Comparison of ENCODE assay signal across 15 cellular contexts in the genomic region with DNA sequence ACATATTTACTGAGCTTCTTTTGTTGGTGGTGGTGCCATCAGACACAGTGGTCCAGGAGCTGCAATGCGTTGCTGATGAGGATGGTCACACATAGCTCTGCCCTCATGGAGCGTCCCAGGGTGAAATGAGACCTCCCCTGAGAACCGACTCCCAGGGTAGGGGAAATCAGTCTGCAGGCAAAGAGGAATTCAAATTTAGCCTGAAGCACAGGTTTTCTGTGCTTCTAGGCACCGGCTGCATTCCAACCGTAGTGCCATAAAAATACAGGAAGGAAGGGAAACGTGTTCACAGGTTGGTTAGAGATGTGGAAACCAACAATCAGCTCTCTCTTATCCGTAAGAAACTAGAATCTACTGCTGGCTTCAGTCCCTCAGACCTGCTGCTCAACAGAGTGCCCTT. TPM values are rescaled to one million over a fixed set of nuclear protein-coding genes. Genes with fewer than 3 reads are reported as not detected.
A peak's percentile ranks its signal among the peaks of the same experiment; 100 is the strongest.
DNase-seq lines count a peak whose midpoint lies in the region; ATAC-seq and TF ChIP-seq lines count a peak whose summit lies in the region.
"Had no signal": no experiment of that assay in that cellular context is flagged by ENCODE, and none has a peak within 500 bp of the region (broad histone marks: within the 10 kb centered on the region; RNA-seq: fewer than 3 reads in every experiment).

No MANE protein-coding gene starts in this region.

- no peak for TF ChIP-seq CTCF in WTC11 (IDR thresholded peaks at IDR 0.05)
- TF ChIP-seq CTCF in hepatocyte (IDR thresholded peaks at IDR 0.05; ENCODE audit: poor library complexity): no peak
- TF ChIP-seq CTCF in uterus (IDR thresholded peaks at IDR 0.05): no peak

- H3K4me3 ChIP-seq in hepatocyte: no peak overlapping the region
- no peak overlapping the region for H3K4me3 ChIP-seq in uterus
- H3K4me3 ChIP-seq: breast epithelium, lower lobe of right lung, ovary had no signal

- no peak for DNase-seq in activated naive CD4-positive, alpha-beta T cell treated with anti-CD3 and anti-CD28 coated beads, Interleukin-2, amount 10 ng/mL, durations not matched to agents 7 days and 5 days
- no peak for DNase-seq in activated naive CD4-positive, alpha-beta T cell treated with Interleukin-2 at 50 U/mL for 16 hours
- DNase-seq in WTC11 (ENCODE audit: low spot score) (no peak), hepatocyte (ENCODE audit: low spot score) (no peak), uterus (no peak), SW 1271 (lab: John Stamatoyannopoulos, UW) (no peak), NOMO-1 treated with DMSO at 0.1 percent for 48 hours (lab: John Stamatoyannopoulos, UW; ENCODE audit: unreplicated experiment) (no peak)
- DNase-seq: activated CD8-positive, alpha-beta memory T cell treated with anti-CD3 and anti-CD28 coated beads, Interleukin-2, amount 50 U/mL, for 48 hours; EL; lower lobe of right lung; NCI-H2171 treated with DMSO at 0.1 percent for 48 hours; OCI-M1; ovary had no signal

- H3K36me3 ChIP-seq in hepatocyte (replicated peaks; ENCODE audit: insufficient read depth, low read depth) (no peaks in the 10 kb centered on the region), uterus (no peaks in the 10 kb centered on the region)
- H3K36me3 ChIP-seq: breast epithelium, lower lobe of right lung, ovary had no signal

- H3K9me3 ChIP-seq in hepatocyte (ENCODE audit: low read depth) (no peaks in the 10 kb centered on the region), uterus (no peaks in the 10 kb centered on the region)
- H3K9me3 ChIP-seq: breast epithelium, lower lobe of right lung, ovary had no signal

- H3K27ac ChIP-seq in hepatocyte: peak overlapping the region; percentile 90
- peak overlapping the region; percentile 35 to 70 for H3K27ac ChIP-seq in uterus
- H3K27ac ChIP-seq: lower lobe of right lung, ovary had no signal

- intact Hi-C loops in uterus (cut with DNase I; ENCODE audit: low total_unique reads): no loop called here

- CTCF ChIA-PET in activated naive CD4-positive, alpha-beta T cell treated with anti-CD3 and anti-CD28 coated beads, Interleukin-2, amount 10 ng/mL, durations not matched to agents 7 days and 5 days (lab: Charles Lee): interaction anchor here (1.2 to 2.1 kb wide), 3 partner anchors 14 to 19 kb away, joined by 3 to 10 read pairs (median 4); a partner anchor contains a TSS
- CTCF ChIA-PET in WTC11 (lab: Charles Lee): no interaction called here

- H3K9me3 Mint-ChIP-seq in activated naive CD4-positive, alpha-beta T cell treated with anti-CD3 and anti-CD28 coated beads, Interleukin-2, amount 10 ng/mL, durations not matched to agents 7 days and 5 days: no peaks in the 10 kb centered on the region
- no peaks in the 10 kb centered on the region for H3K9me3 Mint-ChIP-seq in WTC11

- POLR2A ChIA-PET in WTC11 (lab: Charles Lee): interaction anchor here (1.1 kb wide), 1 partner anchor 14 kb away, joined by 3 read pairs; no protein-coding TSS in a partner anchor

- no peaks in the 10 kb centered on the region for H3K27me3 ChIP-seq in hepatocyte
- no peaks in the 10 kb centered on the region for H3K27me3 ChIP-seq in uterus
- H3K27me3 ChIP-seq: breast epithelium, ovary had no signal

- peaks cover 84% of the 10 kb centered on the region for H3K4me1 ChIP-seq in hepatocyte (ENCODE audit: insufficient read depth)
- peaks cover 23 to 27% of the 10 kb centered on the region in 2 donors for H3K4me1 ChIP-seq in uterus

- ATAC-seq in WTC11: no peak
- no peak for ATAC-seq in HG03045 (IDR thresholded peaks at IDR 0.05; ENCODE audit: unreplicated experiment)
- ATAC-seq: lower lobe of right lung had no signal

- no peak for TF ChIP-seq POLR2A in uterus (IDR thresholded peaks at IDR 0.05)

- 65% methylated on average over 7 of the region's 7 CpGs for WGBS in hepatocyte (ENCODE audit: low lambda C conversion rate, missing lambda C conversion rate)

- H2AFZ ChIP-seq in hepatocyte: no peak overlapping the region

- peaks cover 72% of the 10 kb centered on the region for H3K36me3 Mint-ChIP-seq in activated naive CD4-positive, alpha-beta T cell treated with anti-CD3 and anti-CD28 coated beads, Interleukin-2, amount 10 ng/mL, durations not matched to agents 7 days and 5 days
- peaks cover 6% of the 10 kb centered on the region; the same call in 1 of the 2 replicates for H3K36me3 Mint-ChIP-seq in WTC11

- H3K4me3 Mint-ChIP-seq in activated naive CD4-positive, alpha-beta T cell treated with anti-CD3 and anti-CD28 coated beads, Interleukin-2, amount 10 ng/mL, durations not matched to agents 7 days and 5 days: peak overlapping the region; percentile 41
- H3K4me3 Mint-ChIP-seq in WTC11: no peak overlapping the region

- H3K4me1 Mint-ChIP-seq in activated naive CD4-positive, alpha-beta T cell treated with anti-CD3 and anti-CD28 coated beads, Interleukin-2, amount 10 ng/mL, durations not matched to agents 7 days and 5 days: peaks cover 100% of the 10 kb centered on the region
- H3K4me1 Mint-ChIP-seq in WTC11: peaks cover 89% of the 10 kb centered on the region

- peaks cover 49% of the 10 kb centered on the region for H4K20me1 ChIP-seq in hepatocyte (ENCODE audit: insufficient read depth, poor library complexity, severe bottlenecking)

- H3K79me2 ChIP-seq in hepatocyte: peaks cover 97% of the 10 kb centered on the region

- H3K27me3 Mint-ChIP-seq in activated naive CD4-positive, alpha-beta T cell treated with anti-CD3 and anti-CD28 coated beads, Interleukin-2, amount 10 ng/mL, durations not matched to agents 7 days and 5 days: no peaks in the 10 kb centered on the region
- H3K27me3 Mint-ChIP-seq in WTC11 (ENCODE audit: low read depth): no peaks in the 10 kb centered on the region

- no peak overlapping the region for H3K4me2 ChIP-seq in hepatocyte

- H3K9me2 ChIP-seq in hepatocyte (replicated peaks; ENCODE audit: insufficient read depth): no peaks in the 10 kb centered on the region

- peak overlapping the region; percentile 96 for H3K27ac Mint-ChIP-seq in activated naive CD4-positive, alpha-beta T cell treated with anti-CD3 and anti-CD28 coated beads, Interleukin-2, amount 10 ng/mL, durations not matched to agents 7 days and 5 days
- H3K27ac Mint-ChIP-seq in WTC11: peak overlapping the region; percentile 20; the same call in 1 of the 2 replicates

TF ChIP-seq in WTC11, 78 proteins besides CTCF, POLR2A, EP300 and RAD21 (continues in another document):
- TF ChIP-seq, protein P1, sequence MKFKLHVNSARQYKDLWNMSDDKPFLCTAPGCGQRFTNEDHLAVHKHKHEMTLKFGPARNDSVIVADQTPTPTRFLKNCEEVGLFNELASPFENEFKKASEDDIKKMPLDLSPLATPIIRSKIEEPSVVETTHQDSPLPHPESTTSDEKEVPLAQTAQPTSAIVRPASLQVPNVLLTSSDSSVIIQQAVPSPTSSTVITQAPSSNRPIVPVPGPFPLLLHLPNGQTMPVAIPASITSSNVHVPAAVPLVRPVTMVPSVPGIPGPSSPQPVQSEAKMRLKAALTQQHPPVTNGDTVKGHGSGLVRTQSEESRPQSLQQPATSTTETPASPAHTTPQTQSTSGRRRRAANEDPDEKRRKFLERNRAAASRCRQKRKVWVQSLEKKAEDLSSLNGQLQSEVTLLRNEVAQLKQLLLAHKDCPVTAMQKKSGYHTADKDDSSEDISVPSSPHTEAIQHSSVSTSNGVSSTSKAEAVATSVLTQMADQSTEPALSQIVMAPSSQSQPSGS (CRISPR knock-in tag; IDR thresholded peaks at IDR 0.05; ENCODE audit: borderline replicate concordance, low read depth): no peak
- TF ChIP-seq ESRRA (CRISPR knock-in tag; IDR thresholded peaks at IDR 0.05; ENCODE audit: borderline replicate concordance) (no peak), ZBTB21 (CRISPR knock-in tag; IDR thresholded peaks at IDR 0.05; ENCODE audit: borderline replicate concordance) (no peak), FOXK1 (CRISPR knock-in tag; IDR thresholded peaks at IDR 0.05) (no peak)
- TF ChIP-seq, protein P2, sequence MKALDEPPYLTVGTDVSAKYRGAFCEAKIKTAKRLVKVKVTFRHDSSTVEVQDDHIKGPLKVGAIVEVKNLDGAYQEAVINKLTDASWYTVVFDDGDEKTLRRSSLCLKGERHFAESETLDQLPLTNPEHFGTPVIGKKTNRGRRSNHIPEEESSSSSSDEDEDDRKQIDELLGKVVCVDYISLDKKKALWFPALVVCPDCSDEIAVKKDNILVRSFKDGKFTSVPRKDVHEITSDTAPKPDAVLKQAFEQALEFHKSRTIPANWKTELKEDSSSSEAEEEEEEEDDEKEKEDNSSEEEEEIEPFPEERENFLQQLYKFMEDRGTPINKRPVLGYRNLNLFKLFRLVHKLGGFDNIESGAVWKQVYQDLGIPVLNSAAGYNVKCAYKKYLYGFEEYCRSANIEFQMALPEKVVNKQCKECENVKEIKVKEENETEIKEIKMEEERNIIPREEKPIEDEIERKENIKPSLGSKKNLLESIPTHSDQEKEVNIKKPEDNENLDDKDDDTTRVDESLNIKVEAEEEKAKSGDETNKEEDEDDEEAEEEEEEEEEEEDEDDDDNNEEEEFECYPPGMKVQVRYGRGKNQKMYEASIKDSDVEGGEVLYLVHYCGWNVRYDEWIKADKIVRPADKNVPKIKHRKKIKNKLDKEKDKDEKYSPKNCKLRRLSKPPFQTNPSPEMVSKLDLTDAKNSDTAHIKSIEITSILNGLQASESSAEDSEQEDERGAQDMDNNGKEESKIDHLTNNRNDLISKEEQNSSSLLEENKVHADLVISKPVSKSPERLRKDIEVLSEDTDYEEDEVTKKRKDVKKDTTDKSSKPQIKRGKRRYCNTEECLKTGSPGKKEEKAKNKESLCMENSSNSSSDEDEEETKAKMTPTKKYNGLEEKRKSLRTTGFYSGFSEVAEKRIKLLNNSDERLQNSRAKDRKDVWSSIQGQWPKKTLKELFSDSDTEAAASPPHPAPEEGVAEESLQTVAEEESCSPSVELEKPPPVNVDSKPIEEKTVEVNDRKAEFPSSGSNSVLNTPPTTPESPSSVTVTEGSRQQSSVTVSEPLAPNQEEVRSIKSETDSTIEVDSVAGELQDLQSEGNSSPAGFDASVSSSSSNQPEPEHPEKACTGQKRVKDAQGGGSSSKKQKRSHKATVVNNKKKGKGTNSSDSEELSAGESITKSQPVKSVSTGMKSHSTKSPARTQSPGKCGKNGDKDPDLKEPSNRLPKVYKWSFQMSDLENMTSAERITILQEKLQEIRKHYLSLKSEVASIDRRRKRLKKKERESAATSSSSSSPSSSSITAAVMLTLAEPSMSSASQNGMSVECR (CRISPR knock-in tag; IDR thresholded peaks at IDR 0.05; ENCODE audit: borderline replicate concordance): no peak
- TF ChIP-seq, protein P3, sequence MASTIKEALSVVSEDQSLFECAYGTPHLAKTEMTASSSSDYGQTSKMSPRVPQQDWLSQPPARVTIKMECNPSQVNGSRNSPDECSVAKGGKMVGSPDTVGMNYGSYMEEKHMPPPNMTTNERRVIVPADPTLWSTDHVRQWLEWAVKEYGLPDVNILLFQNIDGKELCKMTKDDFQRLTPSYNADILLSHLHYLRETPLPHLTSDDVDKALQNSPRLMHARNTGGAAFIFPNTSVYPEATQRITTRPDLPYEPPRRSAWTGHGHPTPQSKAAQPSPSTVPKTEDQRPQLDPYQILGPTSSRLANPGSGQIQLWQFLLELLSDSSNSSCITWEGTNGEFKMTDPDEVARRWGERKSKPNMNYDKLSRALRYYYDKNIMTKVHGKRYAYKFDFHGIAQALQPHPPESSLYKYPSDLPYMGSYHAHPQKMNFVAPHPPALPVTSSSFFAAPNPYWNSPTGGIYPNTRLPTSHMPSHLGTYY (CRISPR knock-in tag; IDR thresholded peaks at IDR 0.05): no peak

RNA-seq across cellular contexts. Expression of a gene that starts 19.2 kb away (rescaled TPM):
- total RNA-seq in WTC11 (2021) (20.2 to 34.6 TPM (median 25.0 TPM) in 3 replicates), hepatocyte (24.6 and 32.2 TPM in 2 replicates), uterus (10 to 100 TPM; 14.3 to 66.9 (median 32.3) TPM)
- polyA plus RNA-seq in hepatocyte: 24.7 and 26.5 TPM in 2 replicates
